ENCODE assay signal across 1 cellular context in the genomic region with DNA sequence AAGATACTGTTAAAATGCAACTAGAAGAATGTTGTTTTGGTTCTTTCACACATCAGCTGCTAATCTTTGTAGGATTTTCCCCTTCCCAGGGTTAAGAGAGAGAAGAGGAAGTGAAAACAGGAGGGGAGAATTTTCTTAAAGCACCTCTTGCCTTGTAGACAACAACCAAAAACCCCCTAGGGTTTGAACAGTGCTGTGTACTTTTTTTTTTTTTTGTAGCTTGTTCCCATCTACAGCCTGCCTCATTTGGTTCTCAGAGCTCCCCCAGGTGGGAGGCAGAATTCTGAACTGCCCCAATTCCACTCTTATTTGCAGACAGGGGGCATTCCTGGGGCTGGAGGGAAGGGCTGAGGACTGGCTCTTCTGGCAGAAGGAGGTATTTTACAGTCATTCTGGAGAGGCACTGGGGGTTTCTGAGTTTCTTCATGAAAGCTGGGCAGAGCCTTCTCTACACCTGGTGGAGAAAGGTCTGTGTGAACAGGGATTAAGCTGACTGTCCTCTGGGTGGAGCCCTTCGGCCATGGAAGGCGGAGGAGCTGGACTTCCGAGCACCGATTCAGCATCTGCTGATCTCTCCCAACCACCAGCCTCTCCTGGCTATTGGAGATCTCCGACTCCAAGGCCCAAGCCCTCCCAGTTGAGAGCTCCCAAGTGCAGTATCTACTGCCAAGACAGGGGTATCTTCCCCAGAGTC.
TF ChIP-seq lines count a peak whose summit lies in the region.

No MANE protein-coding gene starts in this region.

TF ChIP-seq in HepG2, 621 proteins besides CTCF, POLR2A, EP300 and RAD21 (continued from another document and continues in another):
- TF ChIP-seq, protein P1, sequence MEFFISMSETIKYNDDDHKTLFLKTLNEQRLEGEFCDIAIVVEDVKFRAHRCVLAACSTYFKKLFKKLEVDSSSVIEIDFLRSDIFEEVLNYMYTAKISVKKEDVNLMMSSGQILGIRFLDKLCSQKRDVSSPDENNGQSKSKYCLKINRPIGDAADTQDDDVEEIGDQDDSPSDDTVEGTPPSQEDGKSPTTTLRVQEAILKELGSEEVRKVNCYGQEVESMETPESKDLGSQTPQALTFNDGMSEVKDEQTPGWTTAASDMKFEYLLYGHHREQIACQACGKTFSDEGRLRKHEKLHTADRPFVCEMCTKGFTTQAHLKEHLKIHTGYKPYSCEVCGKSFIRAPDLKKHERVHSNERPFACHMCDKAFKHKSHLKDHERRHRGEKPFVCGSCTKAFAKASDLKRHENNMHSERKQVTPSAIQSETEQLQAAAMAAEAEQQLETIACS (CRISPR knock-in tag; IDR thresholded peaks at IDR 0.05), result no peak
- TF ChIP-seq ZNF777 (CRISPR knock-in tag; IDR thresholded peaks at IDR 0.05) (no peak), SAP130 (CRISPR knock-in tag; IDR thresholded peaks at IDR 0.05; ENCODE audit: low read depth) (peak; percentile 22; the same call in 1 of the 2 replicates), ZNF839 (CRISPR knock-in tag; IDR thresholded peaks at IDR 0.05; ENCODE audit: borderline replicate concordance) (no peak), DPF2 (CRISPR knock-in tag; IDR thresholded peaks at IDR 0.05; ENCODE audit: borderline replicate concordance, low read depth) (no peak), STAT5B (CRISPR knock-in tag; IDR thresholded peaks at IDR 0.05) (peak; percentile 71; the same call in 1 of the 2 replicates), SALL1 (CRISPR knock-in tag; IDR thresholded peaks at IDR 0.05) (peak; percentile 41; the same call in 1 of the 2 replicates), HOXA5 (CRISPR knock-in tag; IDR thresholded peaks at IDR 0.05) (no peak), KLF12 (CRISPR knock-in tag; IDR thresholded peaks at IDR 0.05; ENCODE audit: borderline replicate concordance) (no peak), FOXO1 (CRISPR knock-in tag; IDR thresholded peaks at IDR 0.05) (no peak; the same call in 1 of the 2 replicates), ZIK1 (CRISPR knock-in tag; IDR thresholded peaks at IDR 0.05; ENCODE audit: borderline replicate concordance, low read depth) (no peak), ZFP90 (CRISPR knock-in tag; IDR thresholded peaks at IDR 0.05; ENCODE audit: borderline replicate concordance) (peak; percentile 66; the same call in 1 of the 2 replicates), ZNF451 (CRISPR knock-in tag; IDR thresholded peaks at IDR 0.05) (no peak), SOX5 (CRISPR knock-in tag; IDR thresholded peaks at IDR 0.05; ENCODE audit: borderline replicate concordance) (no peak), SP1 (IDR thresholded peaks at IDR 0.05) (no peak), SP1 (CRISPR knock-in tag; IDR thresholded peaks at IDR 0.05) (no peak), NFE2L1 (CRISPR knock-in tag; IDR thresholded peaks at IDR 0.05; ENCODE audit: borderline replicate concordance) (no peak), ZNF761 (CRISPR knock-in tag; conservative IDR thresholded peaks at IDR 0.05) (no peak), MYNN (CRISPR knock-in tag; IDR thresholded peaks at IDR 0.05; ENCODE audit: low read depth) (no peak), ZBTB7B (CRISPR knock-in tag; IDR thresholded peaks at IDR 0.05) (no peak), ZNF234 (CRISPR knock-in tag; conservative IDR thresholded peaks at IDR 0.05) (no peak), MAF1 (CRISPR knock-in tag; IDR thresholded peaks at IDR 0.05; ENCODE audit: borderline replicate concordance) (no peak), TBL1XR1 (IDR thresholded peaks at IDR 0.05; ENCODE audit: borderline replicate concordance, low read length, partially characterized antibody) (no peak), ZNF180 (CRISPR knock-in tag; IDR thresholded peaks at IDR 0.05; ENCODE audit: borderline replicate concordance, low read depth) (no peak), MATR3 (CRISPR knock-in tag; IDR thresholded peaks at IDR 0.05) (no peak), ZNF282 (IDR thresholded peaks at IDR 0.05; ENCODE audit: partially characterized antibody) (no peak), ZNF766 (CRISPR knock-in tag; IDR thresholded peaks at IDR 0.05; ENCODE audit: borderline replicate concordance) (0 out of 2 replicates have a peak, but pooled peaks have one; percentile 51), JUN (CRISPR knock-in tag; IDR thresholded peaks at IDR 0.05) (no peak), NR2F2 (IDR thresholded peaks at IDR 0.05; ENCODE audit: borderline replicate concordance, low read depth) (no peak), TEAD2 (CRISPR knock-in tag; IDR thresholded peaks at IDR 0.05) (no peak), PITX1 (CRISPR knock-in tag; IDR thresholded peaks at IDR 0.05) (peak; percentile 94), BCL6 (CRISPR knock-in tag; IDR thresholded peaks at IDR 0.05) (peak; percentile 23; the same call in 1 of the 2 replicates), ZNF501 (CRISPR knock-in tag; IDR thresholded peaks at IDR 0.05) (no peak), NR2F6 (IDR thresholded peaks at IDR 0.05) (no peak), NR2F6 (CRISPR knock-in tag; IDR thresholded peaks at IDR 0.05) (no peak), SATB2 (CRISPR knock-in tag; IDR thresholded peaks at IDR 0.05) (no peak), SRF (IDR thresholded peaks at IDR 0.05; ENCODE audit: low read depth, low read length) (0 out of 2 replicates have a peak, but pooled peaks have one; percentile 5), POGZ (CRISPR knock-in tag; IDR thresholded peaks at IDR 0.05) (no peak), ISX (CRISPR knock-in tag; conservative IDR thresholded peaks at IDR 0.05) (no peak), AGO2 (optimal IDR thresholded peaks at IDR 0.05; ENCODE audit: low read depth, low read length) (no peak)
- TF ChIP-seq, protein P2, sequence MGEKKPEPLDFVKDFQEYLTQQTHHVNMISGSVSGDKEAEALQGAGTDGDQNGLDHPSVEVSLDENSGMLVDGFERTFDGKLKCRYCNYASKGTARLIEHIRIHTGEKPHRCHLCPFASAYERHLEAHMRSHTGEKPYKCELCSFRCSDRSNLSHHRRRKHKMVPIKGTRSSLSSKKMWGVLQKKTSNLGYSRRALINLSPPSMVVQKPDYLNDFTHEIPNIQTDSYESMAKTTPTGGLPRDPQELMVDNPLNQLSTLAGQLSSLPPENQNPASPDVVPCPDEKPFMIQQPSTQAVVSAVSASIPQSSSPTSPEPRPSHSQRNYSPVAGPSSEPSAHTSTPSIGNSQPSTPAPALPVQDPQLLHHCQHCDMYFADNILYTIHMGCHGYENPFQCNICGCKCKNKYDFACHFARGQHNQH (CRISPR knock-in tag; IDR thresholded peaks at IDR 0.05), result 0 out of 2 replicates have a peak, but pooled peaks have one; percentile 32
- TF ChIP-seq, protein P3, sequence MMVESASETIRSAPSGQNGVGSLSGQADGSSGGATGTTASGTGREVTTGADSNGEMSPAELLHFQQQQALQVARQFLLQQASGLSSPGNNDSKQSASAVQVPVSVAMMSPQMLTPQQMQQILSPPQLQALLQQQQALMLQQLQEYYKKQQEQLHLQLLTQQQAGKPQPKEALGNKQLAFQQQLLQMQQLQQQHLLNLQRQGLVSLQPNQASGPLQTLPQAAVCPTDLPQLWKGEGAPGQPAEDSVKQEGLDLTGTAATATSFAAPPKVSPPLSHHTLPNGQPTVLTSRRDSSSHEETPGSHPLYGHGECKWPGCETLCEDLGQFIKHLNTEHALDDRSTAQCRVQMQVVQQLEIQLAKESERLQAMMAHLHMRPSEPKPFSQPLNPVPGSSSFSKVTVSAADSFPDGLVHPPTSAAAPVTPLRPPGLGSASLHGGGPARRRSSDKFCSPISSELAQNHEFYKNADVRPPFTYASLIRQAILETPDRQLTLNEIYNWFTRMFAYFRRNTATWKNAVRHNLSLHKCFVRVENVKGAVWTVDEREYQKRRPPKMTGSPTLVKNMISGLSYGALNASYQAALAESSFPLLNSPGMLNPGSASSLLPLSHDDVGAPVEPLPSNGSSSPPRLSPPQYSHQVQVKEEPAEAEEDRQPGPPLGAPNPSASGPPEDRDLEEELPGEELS (CRISPR knock-in tag; IDR thresholded peaks at IDR 0.05), result no peak
- TF ChIP-seq, protein P4, sequence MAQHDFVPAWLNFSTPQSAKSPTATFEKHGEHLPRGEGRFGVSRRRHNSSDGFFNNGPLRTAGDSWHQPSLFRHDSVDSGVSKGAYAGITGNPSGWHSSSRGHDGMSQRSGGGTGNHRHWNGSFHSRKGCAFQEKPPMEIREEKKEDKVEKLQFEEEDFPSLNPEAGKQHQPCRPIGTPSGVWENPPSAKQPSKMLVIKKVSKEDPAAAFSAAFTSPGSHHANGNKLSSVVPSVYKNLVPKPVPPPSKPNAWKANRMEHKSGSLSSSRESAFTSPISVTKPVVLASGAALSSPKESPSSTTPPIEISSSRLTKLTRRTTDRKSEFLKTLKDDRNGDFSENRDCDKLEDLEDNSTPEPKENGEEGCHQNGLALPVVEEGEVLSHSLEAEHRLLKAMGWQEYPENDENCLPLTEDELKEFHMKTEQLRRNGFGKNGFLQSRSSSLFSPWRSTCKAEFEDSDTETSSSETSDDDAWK (CRISPR knock-in tag; IDR thresholded peaks at IDR 0.05), result no peak
- TF ChIP-seq, protein P5, sequence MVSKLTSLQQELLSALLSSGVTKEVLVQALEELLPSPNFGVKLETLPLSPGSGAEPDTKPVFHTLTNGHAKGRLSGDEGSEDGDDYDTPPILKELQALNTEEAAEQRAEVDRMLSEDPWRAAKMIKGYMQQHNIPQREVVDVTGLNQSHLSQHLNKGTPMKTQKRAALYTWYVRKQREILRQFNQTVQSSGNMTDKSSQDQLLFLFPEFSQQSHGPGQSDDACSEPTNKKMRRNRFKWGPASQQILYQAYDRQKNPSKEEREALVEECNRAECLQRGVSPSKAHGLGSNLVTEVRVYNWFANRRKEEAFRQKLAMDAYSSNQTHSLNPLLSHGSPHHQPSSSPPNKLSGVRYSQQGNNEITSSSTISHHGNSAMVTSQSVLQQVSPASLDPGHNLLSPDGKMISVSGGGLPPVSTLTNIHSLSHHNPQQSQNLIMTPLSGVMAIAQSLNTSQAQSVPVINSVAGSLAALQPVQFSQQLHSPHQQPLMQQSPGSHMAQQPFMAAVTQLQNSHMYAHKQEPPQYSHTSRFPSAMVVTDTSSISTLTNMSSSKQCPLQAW (CRISPR knock-in tag; IDR thresholded peaks at IDR 0.05), result 0 out of 2 replicates have a peak, but pooled peaks have one; percentile 23
- TF ChIP-seq, protein P6, sequence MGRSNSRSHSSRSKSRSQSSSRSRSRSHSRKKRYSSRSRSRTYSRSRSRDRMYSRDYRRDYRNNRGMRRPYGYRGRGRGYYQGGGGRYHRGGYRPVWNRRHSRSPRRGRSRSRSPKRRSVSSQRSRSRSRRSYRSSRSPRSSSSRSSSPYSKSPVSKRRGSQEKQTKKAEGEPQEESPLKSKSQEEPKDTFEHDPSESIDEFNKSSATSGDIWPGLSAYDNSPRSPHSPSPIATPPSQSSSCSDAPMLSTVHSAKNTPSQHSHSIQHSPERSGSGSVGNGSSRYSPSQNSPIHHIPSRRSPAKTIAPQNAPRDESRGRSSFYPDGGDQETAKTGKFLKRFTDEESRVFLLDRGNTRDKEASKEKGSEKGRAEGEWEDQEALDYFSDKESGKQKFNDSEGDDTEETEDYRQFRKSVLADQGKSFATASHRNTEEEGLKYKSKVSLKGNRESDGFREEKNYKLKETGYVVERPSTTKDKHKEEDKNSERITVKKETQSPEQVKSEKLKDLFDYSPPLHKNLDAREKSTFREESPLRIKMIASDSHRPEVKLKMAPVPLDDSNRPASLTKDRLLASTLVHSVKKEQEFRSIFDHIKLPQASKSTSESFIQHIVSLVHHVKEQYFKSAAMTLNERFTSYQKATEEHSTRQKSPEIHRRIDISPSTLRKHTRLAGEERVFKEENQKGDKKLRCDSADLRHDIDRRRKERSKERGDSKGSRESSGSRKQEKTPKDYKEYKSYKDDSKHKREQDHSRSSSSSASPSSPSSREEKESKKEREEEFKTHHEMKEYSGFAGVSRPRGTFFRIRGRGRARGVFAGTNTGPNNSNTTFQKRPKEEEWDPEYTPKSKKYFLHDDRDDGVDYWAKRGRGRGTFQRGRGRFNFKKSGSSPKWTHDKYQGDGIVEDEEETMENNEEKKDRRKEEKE (IDR thresholded peaks at IDR 0.05), result no peak
- TF ChIP-seq, protein P7, sequence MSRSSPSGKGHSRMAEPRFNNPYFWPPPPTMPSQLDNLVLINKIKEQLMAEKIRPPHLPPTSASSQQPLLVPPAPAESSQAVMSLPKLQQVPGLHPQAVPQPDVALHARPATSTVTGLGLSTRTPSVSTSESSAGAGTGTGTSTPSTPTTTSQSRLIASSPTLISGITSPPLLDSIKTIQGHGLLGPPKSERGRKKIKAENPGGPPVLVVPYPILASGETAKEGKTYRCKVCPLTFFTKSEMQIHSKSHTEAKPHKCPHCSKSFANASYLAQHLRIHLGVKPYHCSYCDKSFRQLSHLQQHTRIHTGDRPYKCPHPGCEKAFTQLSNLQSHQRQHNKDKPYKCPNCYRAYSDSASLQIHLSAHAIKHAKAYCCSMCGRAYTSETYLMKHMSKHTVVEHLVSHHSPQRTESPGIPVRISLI (CRISPR knock-in tag; IDR thresholded peaks at IDR 0.05; ENCODE audit: borderline replicate concordance), result peak; percentile 17; the same call in 1 of the 2 replicates
- TF ChIP-seq, protein P8, sequence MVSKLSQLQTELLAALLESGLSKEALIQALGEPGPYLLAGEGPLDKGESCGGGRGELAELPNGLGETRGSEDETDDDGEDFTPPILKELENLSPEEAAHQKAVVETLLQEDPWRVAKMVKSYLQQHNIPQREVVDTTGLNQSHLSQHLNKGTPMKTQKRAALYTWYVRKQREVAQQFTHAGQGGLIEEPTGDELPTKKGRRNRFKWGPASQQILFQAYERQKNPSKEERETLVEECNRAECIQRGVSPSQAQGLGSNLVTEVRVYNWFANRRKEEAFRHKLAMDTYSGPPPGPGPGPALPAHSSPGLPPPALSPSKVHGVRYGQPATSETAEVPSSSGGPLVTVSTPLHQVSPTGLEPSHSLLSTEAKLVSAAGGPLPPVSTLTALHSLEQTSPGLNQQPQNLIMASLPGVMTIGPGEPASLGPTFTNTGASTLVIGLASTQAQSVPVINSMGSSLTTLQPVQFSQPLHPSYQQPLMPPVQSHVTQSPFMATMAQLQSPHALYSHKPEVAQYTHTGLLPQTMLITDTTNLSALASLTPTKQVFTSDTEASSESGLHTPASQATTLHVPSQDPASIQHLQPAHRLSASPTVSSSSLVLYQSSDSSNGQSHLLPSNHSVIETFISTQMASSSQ (IDR thresholded peaks at IDR 0.05; ENCODE audit: low read depth), result no peak
- TF ChIP-seq, protein P8 (CRISPR knock-in tag; IDR thresholded peaks at IDR 0.05; ENCODE audit: borderline replicate concordance), result no peak
- TF ChIP-seq, protein P9, sequence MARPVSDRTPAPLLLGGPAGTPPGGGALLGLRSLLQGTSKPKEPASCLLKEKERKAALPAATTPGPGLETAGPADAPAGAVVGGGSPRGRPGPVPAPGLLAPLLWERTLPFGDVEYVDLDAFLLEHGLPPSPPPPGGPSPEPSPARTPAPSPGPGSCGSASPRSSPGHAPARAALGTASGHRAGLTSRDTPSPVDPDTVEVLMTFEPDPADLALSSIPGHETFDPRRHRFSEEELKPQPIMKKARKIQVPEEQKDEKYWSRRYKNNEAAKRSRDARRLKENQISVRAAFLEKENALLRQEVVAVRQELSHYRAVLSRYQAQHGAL (CRISPR knock-in tag; IDR thresholded peaks at IDR 0.05; ENCODE audit: not compliant biosample characterization), result no peak
